9 cellular contexts compared by ENCODE assay signal in genomic region chr1:153659656-153660055, GRCh38. TPM values are rescaled to one million over a fixed set of nuclear protein-coding genes. Genes with fewer than 3 reads are reported as not detected.
DNase-seq lines count a peak whose midpoint lies in the region; ATAC-seq and TF ChIP-seq lines count a peak whose summit lies in the region.
"Had no signal": no experiment of that assay in that cellular context is flagged by ENCODE, and none has a peak within 500 bp of the region (broad histone marks: within the 10 kb centered on the region; RNA-seq: fewer than 3 reads in every experiment).

No MANE protein-coding gene starts in this region.

- WGBS in H9 (ENCODE audit: extremely low coverage, insufficient read length, low lambda C conversion rate) = no CpG with 5 or more reads among the region's 9 CpGs

- no peak overlapping the region for H3K9ac ChIP-seq in H9 (ENCODE audit: extremely low read depth, insufficient read length, low read length)
- H3K9ac ChIP-seq in skeletal muscle satellite cell (ENCODE audit: low read depth, low read length) = peak overlapping the region; percentile 88

- H4K91ac ChIP-seq in H9 (ENCODE audit: insufficient read length, low read depth, low read length) = no peak overlapping the region

- no peaks in the 10 kb centered on the region for H3K27me3 Mint-ChIP-seq in H9 (ENCODE audit: low read depth)
- no peaks in the 10 kb centered on the region for H3K27me3 Mint-ChIP-seq in T-cell

- no peak overlapping the region for H3K4ac ChIP-seq in H9 (ENCODE audit: low read depth, low read length)

- H3K4me1 Mint-ChIP-seq in H9 = peaks cover 9% of the 10 kb centered on the region in 2 experiments
- H3K4me1 Mint-ChIP-seq in T-cell = peaks cover 16 to 18% (median 17%) of the 10 kb centered on the region in 3 donors

- peak overlapping the region; percentile 94 for H3K4me2 ChIP-seq in H9 (ENCODE audit: insufficient read depth, insufficient read length, low read length)
- peak overlapping the region; percentile 91 for H3K4me2 ChIP-seq in skeletal muscle satellite cell (ENCODE audit: low read length)

- H3K79me1 ChIP-seq in H9 (ENCODE audit: insufficient read depth, low read depth, low read length, poor library complexity, severe bottlenecking) = peaks cover 5% of the 10 kb centered on the region

- DNase-seq in H9 (no peak), T-cell (no peak), fibroblast of the aortic adventitia (ENCODE audit: low read depth) (no peak), NCI-H1048 (lab: John Stamatoyannopoulos, UW) (no peak), NCI-H1105 (lab: John Stamatoyannopoulos, UW) (no peak)
- no peak for DNase-seq in activated CD4-positive, alpha-beta T cell treated with anti-CD3 and anti-CD28 coated beads, Interleukin-2, amount 50 U/mL, for 1 hour
- DNase-seq: effector CD4-positive, alpha-beta T cell; stimulated activated CD4-positive, alpha-beta T cell treated with anti-CD3 and anti-CD28 coated beads, Interleukin-4, amount 100 ng/mL, for 24 hours had no signal

- no peak overlapping the region for H3K56ac ChIP-seq in H9 (ENCODE audit: insufficient read length, low read depth, low read length)

- H3K4me1 ChIP-seq in H9 (ENCODE audit: insufficient read depth, low read length) (0 out of 2 replicates have a peak, but pooled peaks cover 2% of the 10 kb centered on the region), skeletal muscle satellite cell (ENCODE audit: control insufficient read depth, insufficient read depth, low read length) (peaks cover 16% of the 10 kb centered on the region)

- peaks cover 36% of the 10 kb centered on the region for H3K36me3 ChIP-seq in skeletal muscle satellite cell (ENCODE audit: insufficient read depth, low read length)

- peaks cover 5% of the 10 kb centered on the region for H3K23me2 ChIP-seq in H9 (ENCODE audit: insufficient read length, low read depth, low read length, poor library complexity, severe bottlenecking)

- no peak overlapping the region for H2BK15ac ChIP-seq in H9 (ENCODE audit: low read depth, low read length)

- peak overlapping the region; percentile 96 for H3K4me3 ChIP-seq in fibroblast of the aortic adventitia (ENCODE audit: low read depth, low read length)
- peak overlapping the region; percentile 95 for H3K4me3 ChIP-seq in skeletal muscle satellite cell (ENCODE audit: low read length)

- H3K4me3 Mint-ChIP-seq in H9 = peak overlapping the region; percentile 94 to 95
- H3K4me3 Mint-ChIP-seq in T-cell = peak overlapping the region; percentile 92 to 94 (median 94)

- CTCF ChIA-PET in T-cell (lab: Charles Lee) = interaction anchor here in 1 of 2 donors (2.1 kb wide), 1 partner anchor 26 kb away, joined by 6 read pairs; the partner anchor contains the start of gene CHTOP

- H4K5ac ChIP-seq in H9 (ENCODE audit: insufficient read length, low read depth, low read length) = no peak overlapping the region

- H3K79me2 ChIP-seq in H9 (ENCODE audit: insufficient read depth, low read length) = no peaks in the 10 kb centered on the region; the same call in 1 of the 2 replicates

- no peak overlapping the region for H2BK120ac ChIP-seq in H9 (ENCODE audit: low read depth, low read length, poor library complexity, severe bottlenecking)

- ATAC-seq in T-cell (replicated peaks in 1 of 4) = no peak

- H3K9me3 ChIP-seq in H9 (ENCODE audit: control insufficient read depth, low read depth, low read length) = no peaks in the 10 kb centered on the region
- no peaks in the 10 kb centered on the region for H3K9me3 ChIP-seq in skeletal muscle satellite cell (replicated peaks; ENCODE audit: low read length)

- H4K20me1 ChIP-seq in H9 (ENCODE audit: control insufficient read depth, insufficient read depth, insufficient read length) = no peaks in the 10 kb centered on the region

- no peak overlapping the region for H4K8ac ChIP-seq in H9 (replicated peaks; ENCODE audit: insufficient read length, low read depth, low read length)

- H2BK5ac ChIP-seq in H9 (ENCODE audit: insufficient read length, low read length) = no peak overlapping the region

- H3K27me3 ChIP-seq in H9 (ENCODE audit: insufficient read depth, low read length) = no peaks in the 10 kb centered on the region
- H3K27me3 ChIP-seq in skeletal muscle satellite cell (ENCODE audit: control insufficient read depth, insufficient read depth, low read length) = no peaks in the 10 kb centered on the region

- peak overlapping the region; percentile 25 to 48 (median 44); a peak in 4 of 7 replicates for H3K27ac Mint-ChIP-seq in H9
- peak overlapping the region; percentile 93 to 94 for H3K27ac Mint-ChIP-seq in T-cell

- H2AK5ac ChIP-seq in H9 (ENCODE audit: insufficient read length, low read length) = no peak overlapping the region

- POLR2A ChIA-PET in T-cell (lab: Charles Lee) = interaction anchor here (1.1 to 2.1 kb wide), 2 partner anchors 11 to 25 kb away, joined by 3 to 9 read pairs; partner anchors contain the start of gene CHTOP (in 1 of the 2)

- TF ChIP-seq CTCF in H9 (conservative IDR thresholded peaks at IDR 0.05) (no peak), fibroblast of the aortic adventitia (IDR thresholded peaks at IDR 0.05; ENCODE audit: insufficient read depth, low read length) (no peak)

- H3T11ph ChIP-seq in H9 (ENCODE audit: low read length) = no peak overlapping the region

- H2BK20ac ChIP-seq in H9 (ENCODE audit: low read depth, low read length, poor library complexity, severe bottlenecking) = no peak overlapping the region

- H3K36me3 Mint-ChIP-seq in H9 (ENCODE audit: insufficient read depth in 1 of 3, low read depth in 3 of 3) = peaks cover 21 to 45% (median 26%) of the 10 kb centered on the region in 3 experiments
- peaks cover 22% of the 10 kb centered on the region for H3K36me3 Mint-ChIP-seq in T-cell

- no peak overlapping the region for H3K14ac ChIP-seq in H9 (ENCODE audit: insufficient read depth, low read length)

- H3K27ac ChIP-seq in H9 (ENCODE audit: insufficient read length, low read depth, low read length) = no peak overlapping the region

- H3K9me3 Mint-ChIP-seq in H9 (no peaks in the 10 kb centered on the region; a peak in 1 of 5 replicates), T-cell (no peaks in the 10 kb centered on the region)

- no peak overlapping the region for H3K18ac ChIP-seq in H9 (ENCODE audit: insufficient read length, low read depth, low read length)

- H3K23ac ChIP-seq in H9 (ENCODE audit: insufficient read length, low read depth, low read length) = no peak overlapping the region

- no peak overlapping the region for H2BK12ac ChIP-seq in H9 (ENCODE audit: insufficient read length, low read depth, low read length)

- no peak overlapping the region for H2AFZ ChIP-seq in H9 (ENCODE audit: low read length)

RNA-seq across cellular contexts. Expression of gene SNAPIN, which starts 1.2 kb away (rescaled TPM):
- total RNA-seq in H9 (2021) (29.0 and 29.5 TPM in 2 replicates), T-cell (10 to 100 TPM; 16.1 to 29.8 (median 26.6) TPM), fibroblast of the aortic adventitia (ENCODE audit: low replicate concordance) (16.7 and 68.8 TPM in 2 replicates)
- total RNA-seq in skeletal muscle satellite cell (2012; rRNA removed) = 50.2 and 59.2 TPM in 2 replicates

RNA-seq across cellular contexts. Expression of gene ILF2, which starts 11.1 kb away (rescaled TPM):
- total RNA-seq in H9 (2021) (357 and 362 TPM in 2 replicates), T-cell (100 to 1,000 TPM in 2 of 5 donors, 10 to 100 TPM in 3; 86.6 to 137 (median 90.0) TPM), fibroblast of the aortic adventitia (ENCODE audit: low replicate concordance) (154 and 189 TPM in 2 replicates)
- 144 and 175 TPM in 2 replicates for total RNA-seq in skeletal muscle satellite cell (2012; rRNA removed)

RNA-seq across cellular contexts. Expression of gene NPR1, which starts 18.8 kb away (rescaled TPM):
- total RNA-seq in H9 (2021) (8.6 and 8.9 TPM in 2 replicates), T-cell (under 1 TPM in 3 of 5 donors, not detected in 2; 0.23 to 0.44 (median 0.35) TPM), fibroblast of the aortic adventitia (ENCODE audit: low replicate concordance) (1.5 and 24.0 TPM in 2 replicates)
- 0.22 and 1.5 TPM in 2 replicates for total RNA-seq in skeletal muscle satellite cell (2012; rRNA removed)

RNA-seq across cellular contexts. Expression of gene CHTOP, which starts 25.8 kb away (rescaled TPM):
- total RNA-seq in H9 (2021) (126 and 129 TPM in 2 replicates), T-cell (100 to 1,000 TPM in 3 of 5 donors, 10 to 100 TPM in 2; 76.7 to 131 (median 130) TPM), fibroblast of the aortic adventitia (ENCODE audit: low replicate concordance) (26.8 and 44.6 TPM in 2 replicates)
- total RNA-seq in skeletal muscle satellite cell (2012; rRNA removed) = 30.7 and 33.4 TPM in 2 replicates

RNA-seq across cellular contexts. Expression of gene S100A1, which starts 31.4 kb away (rescaled TPM):
- total RNA-seq in H9 (2021) (1.1 TPM in 1 of 2 replicates, not detected in the other), T-cell (not detected), fibroblast of the aortic adventitia (ENCODE audit: low replicate concordance) (0.54 and 2.9 TPM in 2 replicates)
- total RNA-seq in skeletal muscle satellite cell (2012; rRNA removed) = not detected in 2 replicates
